1 cellular context compared by ENCODE assay signal in genomic region chr11:34263462-34264186, GRCh38.
TF ChIP-seq lines count a peak whose summit lies in the region.

No MANE protein-coding gene starts in this region.

TF ChIP-seq in Ishikawa, 13 proteins besides CTCF, POLR2A, EP300 and RAD21 (continued from another document):
- no peak for TF ChIP-seq REST (IDR thresholded peaks at IDR 0.05; ENCODE audit: low read depth)
- TF ChIP-seq CREB1 (IDR thresholded peaks at IDR 0.05; ENCODE audit: low read depth): no peak
- TF ChIP-seq TAF1 (IDR thresholded peaks at IDR 0.05; ENCODE audit: low read depth): no peak
- peak; percentile 93 for TF ChIP-seq NFIC (IDR thresholded peaks at IDR 0.05)
- 0 out of 2 replicates have a peak, but pooled peaks have one; percentile 13 for TF ChIP-seq YY1 (IDR thresholded peaks at IDR 0.05; ENCODE audit: low read depth)
- no peak for TF ChIP-seq ZBTB7A (IDR thresholded peaks at IDR 0.05; ENCODE audit: low read depth)
- TF ChIP-seq MAX (IDR thresholded peaks at IDR 0.05): 0 out of 2 replicates have a peak, but pooled peaks have one; percentile 19
